ENCODE assay signal across 9 cellular contexts in the genomic region with DNA sequence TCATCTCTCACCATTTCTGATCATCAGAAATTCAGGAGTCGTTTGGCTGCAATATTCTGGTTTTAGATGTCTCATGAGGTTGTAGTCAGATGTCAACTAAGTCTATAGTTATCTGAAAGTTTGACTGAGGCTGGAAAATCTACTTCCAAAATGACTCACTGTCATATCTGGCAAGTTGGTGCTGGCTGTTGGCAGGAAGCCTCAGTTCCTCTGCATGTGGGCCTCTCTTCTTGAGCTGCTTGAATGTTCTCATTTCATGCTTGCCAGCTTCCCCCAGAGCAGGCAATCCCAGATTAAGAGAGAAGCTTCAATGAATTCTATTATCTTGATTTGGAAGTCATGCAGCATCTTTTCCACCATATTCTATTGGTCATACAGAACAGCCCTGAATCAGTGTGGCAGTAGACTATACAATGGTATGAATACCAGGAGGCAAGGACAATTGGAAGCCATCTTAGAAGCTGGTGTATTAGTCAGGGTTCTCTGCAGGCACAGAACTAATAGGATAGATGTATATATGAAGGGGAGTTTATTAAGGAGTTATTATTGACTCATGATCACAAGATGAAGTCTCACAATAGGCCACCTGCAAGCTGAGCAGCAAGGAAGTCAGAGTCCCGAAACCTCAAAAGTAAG. TPM values are rescaled to one million over a fixed set of nuclear protein-coding genes. Genes with fewer than 3 reads are reported as not detected.
DNase-seq lines count a peak whose midpoint lies in the region; ATAC-seq and TF ChIP-seq lines count a peak whose summit lies in the region.
"Had no signal": no experiment of that assay in that cellular context is flagged by ENCODE, and none has a peak within 500 bp of the region (broad histone marks: within the 10 kb centered on the region; RNA-seq: fewer than 3 reads in every experiment).

No MANE protein-coding gene starts in this region.

- DNase-seq in activated T-cell treated with anti-CD3 and anti-CD28 coated beads for 48 hours (ENCODE audit: low read depth): peak; percentile 1
- no peak for DNase-seq in activated T-cell treated with anti-CD3 and anti-CD28 coated beads, Interleukin-2, amount 50 U/mL, for 24 hours
- peak; percentile 54 for DNase-seq in NCI-H226
- DNase-seq in cerebellum (ENCODE audit: low spot score): peak; percentile 59
- no peak for DNase-seq in stimulated activated effector memory CD8-positive, alpha-beta T cell treated with anti-CD3 and anti-CD28 coated beads, Interleukin-12 subunit alpha, Interleukin-12 subunit beta, amount 100 ng/mL, for 72 hours (ENCODE audit: low spot score in 2 of 2)
- DNase-seq in NCI-H526 (lab: John Stamatoyannopoulos, UW): no peak
- DNase-seq in NCI-H2196 (lab: John Stamatoyannopoulos, UW; ENCODE audit: unreplicated experiment): no peak
- no peak for DNase-seq in WERI-Rb-1

- no peaks in the 10 kb centered on the region for H3K27me3 ChIP-seq in WERI-Rb-1 (ENCODE audit: insufficient read depth, low read depth, severe bottlenecking)
- H3K27me3 ChIP-seq: SJSA1 had no signal

- H3K9me3 ChIP-seq in WERI-Rb-1 (ENCODE audit: severe bottlenecking): no peaks in the 10 kb centered on the region
- H3K9me3 ChIP-seq: SJSA1 had no signal

- no peak overlapping the region for H3K4me3 ChIP-seq in WERI-Rb-1 (ENCODE audit: low read depth, low read length)
- H3K4me3 ChIP-seq: SJSA1 had no signal

- H3K27ac Mint-ChIP-seq in activated T-cell treated with anti-CD3 and anti-CD28 coated beads, Interleukin-2, amount 50 U/mL, for 24 hours: no peak overlapping the region
- no peak overlapping the region for H3K27ac Mint-ChIP-seq in stimulated activated effector memory CD8-positive, alpha-beta T cell treated with anti-CD3 and anti-CD28 coated beads, Interleukin-12 subunit alpha, Interleukin-12 subunit beta, amount 100 ng/mL, for 72 hours

- H3K9me3 Mint-ChIP-seq in activated T-cell treated with anti-CD3 and anti-CD28 coated beads, Interleukin-2, amount 50 U/mL, for 24 hours: no peaks in the 10 kb centered on the region
- peaks cover 2% of the 10 kb centered on the region for H3K9me3 Mint-ChIP-seq in stimulated activated effector memory CD8-positive, alpha-beta T cell treated with anti-CD3 and anti-CD28 coated beads, Interleukin-12 subunit alpha, Interleukin-12 subunit beta, amount 100 ng/mL, for 72 hours

- H3K36me3 ChIP-seq in WERI-Rb-1: no peaks in the 10 kb centered on the region
- H3K36me3 ChIP-seq: SJSA1 had no signal

- no peak overlapping the region for H3K4me3 Mint-ChIP-seq in activated T-cell treated with anti-CD3 and anti-CD28 coated beads, Interleukin-2, amount 50 U/mL, for 24 hours
- no peak overlapping the region for H3K4me3 Mint-ChIP-seq in stimulated activated effector memory CD8-positive, alpha-beta T cell treated with anti-CD3 and anti-CD28 coated beads, Interleukin-12 subunit alpha, Interleukin-12 subunit beta, amount 100 ng/mL, for 72 hours

- H3K36me3 Mint-ChIP-seq in activated T-cell treated with anti-CD3 and anti-CD28 coated beads, Interleukin-2, amount 50 U/mL, for 24 hours (ENCODE audit: low read depth): no peaks in the 10 kb centered on the region
- no peaks in the 10 kb centered on the region for H3K36me3 Mint-ChIP-seq in stimulated activated effector memory CD8-positive, alpha-beta T cell treated with anti-CD3 and anti-CD28 coated beads, Interleukin-12 subunit alpha, Interleukin-12 subunit beta, amount 100 ng/mL, for 72 hours

- peak; percentile 80 for ATAC-seq in stimulated activated effector memory CD8-positive, alpha-beta T cell treated with anti-CD3 and anti-CD28 coated beads, Interleukin-12 subunit alpha, Interleukin-12 subunit beta, amount 100 ng/mL, for 72 hours

- TF ChIP-seq CTCF in WERI-Rb-1 (IDR thresholded peaks at IDR 0.05; ENCODE audit: low read depth, low read length): no peak

- no peak overlapping the region for H3K27ac ChIP-seq in WERI-Rb-1
- H3K27ac ChIP-seq: SJSA1 had no signal

- H3K4me1 Mint-ChIP-seq in activated T-cell treated with anti-CD3 and anti-CD28 coated beads, Interleukin-2, amount 50 U/mL, for 24 hours (ENCODE audit: low read depth): peaks cover 16% of the 10 kb centered on the region
- peaks cover 16% of the 10 kb centered on the region for H3K4me1 Mint-ChIP-seq in stimulated activated effector memory CD8-positive, alpha-beta T cell treated with anti-CD3 and anti-CD28 coated beads, Interleukin-12 subunit alpha, Interleukin-12 subunit beta, amount 100 ng/mL, for 72 hours

- H3K27me3 Mint-ChIP-seq in activated T-cell treated with anti-CD3 and anti-CD28 coated beads, Interleukin-2, amount 50 U/mL, for 24 hours: no peaks in the 10 kb centered on the region

RNA-seq across cellular contexts. Expression of gene ELF2, which starts 46.8 kb away (rescaled TPM):
- 87.7 TPM for total RNA-seq in cerebellum

RNA-seq across cellular contexts. Expression of gene MGARP, which starts 56.2 kb away (rescaled TPM):
- 0.73 TPM for total RNA-seq in cerebellum

Comparison
In these comparisons a context has a peak if more than half of its experiments do, and no peak if none do; other contexts are left out.
1. DNase-seq: peak in activated T-cell treated with anti-CD3 and anti-CD28 coated beads for 48 hours (single experiment), NCI-H226 (single experiment) and cerebellum (single experiment); none in activated T-cell treated with anti-CD3 and anti-CD28 coated beads, Interleukin-2, amount 50 U/mL, for 24 hours (single experiment), stimulated activated effector memory CD8-positive, alpha-beta T cell treated with anti-CD3 and anti-CD28 coated beads, Interleukin-12 subunit alpha, Interleukin-12 subunit beta, amount 100 ng/mL, for 72 hours (0 of 2), NCI-H526 (0 of 2), NCI-H2196 (single experiment) and WERI-Rb-1 (single experiment).